In the genomic region with DNA sequence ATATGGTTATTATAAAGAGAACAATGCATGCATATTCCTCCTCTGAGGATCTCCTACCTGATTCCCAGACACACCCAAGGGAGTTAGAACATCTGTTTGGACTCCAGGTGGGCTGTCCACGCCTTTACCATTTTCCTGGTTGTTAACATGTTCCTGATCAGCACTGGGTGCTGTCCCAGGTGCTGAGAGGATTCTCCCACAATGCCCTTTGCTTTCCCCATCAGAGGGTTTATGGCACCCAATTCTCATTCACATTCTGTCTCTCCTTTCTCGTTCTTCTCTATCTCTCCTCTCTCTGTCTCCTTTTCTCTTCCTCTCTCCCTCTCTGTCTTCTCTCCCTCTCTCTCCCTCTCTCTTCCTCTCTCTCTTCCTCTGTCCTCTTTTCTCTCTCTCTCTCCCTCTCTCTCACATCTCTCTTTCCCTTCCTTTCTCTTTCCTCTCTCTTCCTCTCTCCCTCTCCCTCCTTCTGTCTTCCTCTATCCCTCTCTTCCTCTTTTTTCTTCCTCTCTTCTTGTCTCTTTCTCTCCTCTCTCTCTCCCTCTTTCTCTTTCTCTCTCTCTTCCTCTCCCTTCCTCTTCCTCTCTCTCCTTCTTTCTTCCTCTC, we compare ENCODE assay signal across 2 cellular contexts.
TF ChIP-seq lines count a peak whose summit lies in the region.

No MANE protein-coding gene starts in this region.

TF ChIP-seq in A549, 52 proteins besides CTCF, POLR2A, EP300 and RAD21:
- TF ChIP-seq MAFK (IDR thresholded peaks at IDR 0.05; ENCODE audit: partially characterized antibody) = no peak
- TF ChIP-seq, protein P1, sequence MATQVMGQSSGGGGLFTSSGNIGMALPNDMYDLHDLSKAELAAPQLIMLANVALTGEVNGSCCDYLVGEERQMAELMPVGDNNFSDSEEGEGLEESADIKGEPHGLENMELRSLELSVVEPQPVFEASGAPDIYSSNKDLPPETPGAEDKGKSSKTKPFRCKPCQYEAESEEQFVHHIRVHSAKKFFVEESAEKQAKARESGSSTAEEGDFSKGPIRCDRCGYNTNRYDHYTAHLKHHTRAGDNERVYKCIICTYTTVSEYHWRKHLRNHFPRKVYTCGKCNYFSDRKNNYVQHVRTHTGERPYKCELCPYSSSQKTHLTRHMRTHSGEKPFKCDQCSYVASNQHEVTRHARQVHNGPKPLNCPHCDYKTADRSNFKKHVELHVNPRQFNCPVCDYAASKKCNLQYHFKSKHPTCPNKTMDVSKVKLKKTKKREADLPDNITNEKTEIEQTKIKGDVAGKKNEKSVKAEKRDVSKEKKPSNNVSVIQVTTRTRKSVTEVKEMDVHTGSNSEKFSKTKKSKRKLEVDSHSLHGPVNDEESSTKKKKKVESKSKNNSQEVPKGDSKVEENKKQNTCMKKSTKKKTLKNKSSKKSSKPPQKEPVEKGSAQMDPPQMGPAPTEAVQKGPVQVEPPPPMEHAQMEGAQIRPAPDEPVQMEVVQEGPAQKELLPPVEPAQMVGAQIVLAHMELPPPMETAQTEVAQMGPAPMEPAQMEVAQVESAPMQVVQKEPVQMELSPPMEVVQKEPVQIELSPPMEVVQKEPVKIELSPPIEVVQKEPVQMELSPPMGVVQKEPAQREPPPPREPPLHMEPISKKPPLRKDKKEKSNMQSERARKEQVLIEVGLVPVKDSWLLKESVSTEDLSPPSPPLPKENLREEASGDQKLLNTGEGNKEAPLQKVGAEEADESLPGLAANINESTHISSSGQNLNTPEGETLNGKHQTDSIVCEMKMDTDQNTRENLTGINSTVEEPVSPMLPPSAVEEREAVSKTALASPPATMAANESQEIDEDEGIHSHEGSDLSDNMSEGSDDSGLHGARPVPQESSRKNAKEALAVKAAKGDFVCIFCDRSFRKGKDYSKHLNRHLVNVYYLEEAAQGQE (IDR thresholded peaks at IDR 0.05) = peak; percentile 87
TF ChIP-seq in A549: peak in this region for 1.

TF ChIP-seq in GM23338, 12 proteins besides CTCF, POLR2A, EP300 and RAD21:
- no peak for TF ChIP-seq EZH2 (IDR thresholded peaks at IDR 0.05; ENCODE audit: low read depth, unreplicated experiment)
- TF ChIP-seq, protein P1 (IDR thresholded peaks at IDR 0.05; ENCODE audit: unreplicated experiment) = peak; percentile 82
- TF ChIP-seq STAT1 (IDR thresholded peaks at IDR 0.05; ENCODE audit: unreplicated experiment) = no peak
- no peak for TF ChIP-seq ZNF114 (CRISPR knock-in tag; IDR thresholded peaks at IDR 0.05)
- no peak for TF ChIP-seq NANOG (IDR thresholded peaks at IDR 0.05; ENCODE audit: borderline replicate concordance)
